Comparison of ENCODE assay signal across 1 cellular context in genomic region chr13:33355470-33355869, GRCh38.
TF ChIP-seq lines count a peak whose summit lies in the region.

No MANE protein-coding gene starts in this region.

TF ChIP-seq in HepG2, 621 proteins besides CTCF, POLR2A, EP300 and RAD21 (continued from another document):
- TF ChIP-seq ZNF160 (CRISPR knock-in tag; IDR thresholded peaks at IDR 0.05) (no peak), ZBTB33 (CRISPR knock-in tag; IDR thresholded peaks at IDR 0.05) (no peak), HDAC2 (CRISPR knock-in tag; IDR thresholded peaks at IDR 0.05) (no peak), ZNF383 (CRISPR knock-in tag; IDR thresholded peaks at IDR 0.05; ENCODE audit: borderline replicate concordance) (no peak), ZNF704 (CRISPR knock-in tag; IDR thresholded peaks at IDR 0.05; ENCODE audit: borderline replicate concordance) (no peak), RORA (CRISPR knock-in tag; IDR thresholded peaks at IDR 0.05) (no peak), ZNF430 (CRISPR knock-in tag; IDR thresholded peaks at IDR 0.05) (no peak), MYPOP (CRISPR knock-in tag; IDR thresholded peaks at IDR 0.05) (no peak)
